ENCODE assay signal across 12 cellular contexts in the genomic region with DNA sequence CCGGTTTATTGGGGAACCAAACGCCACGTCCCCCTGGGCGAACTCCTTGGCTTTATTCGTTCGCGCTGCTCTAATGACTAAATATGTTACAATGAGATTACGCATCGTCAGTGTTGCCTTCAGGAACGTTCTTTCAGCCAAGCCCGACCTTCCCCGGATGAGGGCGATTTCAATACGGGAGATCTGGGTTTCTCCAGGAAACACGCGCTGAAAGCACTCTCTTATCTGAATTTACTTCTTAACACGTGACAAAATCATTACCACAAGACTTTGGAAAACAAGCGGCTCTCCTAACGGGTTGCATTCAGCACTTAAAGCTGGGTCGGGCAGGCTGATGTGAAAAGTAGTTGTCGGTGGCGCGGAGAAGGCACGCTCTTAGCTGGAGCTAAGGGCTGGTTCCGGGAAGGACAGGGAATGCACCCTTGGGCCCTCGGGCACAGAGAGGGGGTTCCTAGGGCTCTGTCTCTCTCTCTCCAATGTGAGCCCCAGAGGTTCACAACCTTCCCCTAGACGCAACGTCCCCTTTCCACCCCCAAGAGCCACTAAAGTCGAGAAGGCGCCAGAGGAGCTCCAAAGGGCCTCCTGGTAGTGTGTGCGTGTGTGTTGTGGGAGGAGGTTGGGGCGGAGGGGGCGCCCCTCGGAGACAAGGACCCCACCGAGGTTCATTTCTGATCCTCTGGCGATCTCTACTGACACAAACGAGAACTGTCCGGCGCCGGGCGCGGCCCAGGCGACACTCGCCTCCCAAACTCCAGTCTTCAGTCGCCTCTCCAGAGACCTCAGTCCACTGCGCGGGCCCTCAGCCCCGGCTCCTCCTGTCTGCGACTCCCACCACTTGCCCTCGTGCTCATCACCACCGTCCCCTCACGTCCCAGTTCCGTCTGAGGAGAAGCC. TPM values are rescaled to one million over a fixed set of nuclear protein-coding genes. Genes with fewer than 3 reads are reported as not detected.
A peak's percentile ranks its signal among the peaks of the same experiment; 100 is the strongest.
DNase-seq lines count a peak whose midpoint lies in the region; ATAC-seq and TF ChIP-seq lines count a peak whose summit lies in the region.
"Had no signal": no experiment of that assay in that cellular context is flagged by ENCODE, and none has a peak within 500 bp of the region (broad histone marks: within the 10 kb centered on the region; RNA-seq: fewer than 3 reads in every experiment).

No MANE protein-coding gene starts in this region.

- CTCF ChIA-PET in activated naive CD4-positive, alpha-beta T cell treated with anti-CD3 and anti-CD28 coated beads for 36 hours (lab: Charles Lee): interaction anchor here (1.2 to 1.9 kb wide), 2 partner anchors 11 to 47 kb away, joined by 3 to 4 read pairs; no protein-coding TSS in a partner anchor

- no peak overlapping the region for H3K4me3 Mint-ChIP-seq in IgD-negative memory B cell
- H3K4me3 Mint-ChIP-seq in central memory CD8-positive, alpha-beta T cell: peak overlapping the region; percentile 32
- peak overlapping the region; percentile 45 for H3K4me3 Mint-ChIP-seq in nephron progenitor cell
- no peak overlapping the region for H3K4me3 Mint-ChIP-seq in activated naive CD4-positive, alpha-beta T cell treated with anti-CD3 and anti-CD28 coated beads for 36 hours

- H3K27me3 Mint-ChIP-seq in IgD-negative memory B cell (peaks cover 75% of the 10 kb centered on the region), nephron progenitor cell (ENCODE audit: low read depth, poor library complexity) (peaks cover 98% of the 10 kb centered on the region)
- peaks cover 92% of the 10 kb centered on the region for H3K27me3 Mint-ChIP-seq in central memory CD8-positive, alpha-beta T cell
- peaks cover 88% of the 10 kb centered on the region for H3K27me3 Mint-ChIP-seq in activated naive CD4-positive, alpha-beta T cell treated with anti-CD3 and anti-CD28 coated beads for 36 hours (ENCODE audit: low read depth)

- no peak overlapping the region for H3K27ac ChIP-seq in sigmoid colon

- TF ChIP-seq EP300 in sigmoid colon (IDR thresholded peaks at IDR 0.05): no peak

- H3K27ac Mint-ChIP-seq in IgD-negative memory B cell (peak overlapping the region in 2 of 3 donors; percentile 60 to 89), nephron progenitor cell (no peak overlapping the region)
- no peak overlapping the region for H3K27ac Mint-ChIP-seq in central memory CD8-positive, alpha-beta T cell (ENCODE audit: low read depth)
- no peak overlapping the region for H3K27ac Mint-ChIP-seq in activated naive CD4-positive, alpha-beta T cell treated with anti-CD3 and anti-CD28 coated beads for 36 hours

- TF ChIP-seq CTCF in nephron progenitor cell (IDR thresholded peaks at IDR 0.05) (no peak), sigmoid colon (IDR thresholded peaks at IDR 0.05) (no peak)

- peaks cover 0 to 2% (median 0%) of the 10 kb centered on the region in 3 donors for H3K9me3 Mint-ChIP-seq in IgD-negative memory B cell
- no peaks in the 10 kb centered on the region for H3K9me3 Mint-ChIP-seq in central memory CD8-positive, alpha-beta T cell
- H3K9me3 Mint-ChIP-seq in nephron progenitor cell: no peaks in the 10 kb centered on the region
- H3K9me3 Mint-ChIP-seq in activated naive CD4-positive, alpha-beta T cell treated with anti-CD3 and anti-CD28 coated beads for 36 hours: no peaks in the 10 kb centered on the region

- H3K27me3 ChIP-seq in sigmoid colon: peaks cover 61 to 97% (median 88%) of the 10 kb centered on the region in 3 donors

- no peaks in the 10 kb centered on the region for H3K9me3 ChIP-seq in sigmoid colon

- intact Hi-C loops in sigmoid colon (cut with DNase I): no loop called here
- intact Hi-C loops in activated naive CD4-positive, alpha-beta T cell treated with anti-CD3 and anti-CD28 coated beads for 36 hours (cut with micrococcal nuclease): loop anchor here (1.0 to 2.0 kb wide), 2 partner anchors 9 to 14 kb away; no protein-coding TSS in a partner anchor

- DNase-seq in NCI-H1417 (lab: John Stamatoyannopoulos, UW) (peak in 2 of 3 experiments; percentile 76), NCI-H1417 treated with DMSO at 0.1 percent for 48 hours (lab: John Stamatoyannopoulos, UW) (no peak), nephron progenitor cell (no peak), sigmoid colon (no peak), HCEC 1CT (no peak)
- DNase-seq in central memory CD8-positive, alpha-beta T cell (ENCODE audit: low spot score in 2 of 2): no peak
- DNase-seq in activated naive CD4-positive, alpha-beta T cell treated with anti-CD3 and anti-CD28 coated beads for 36 hours: no peak
- DNase-seq: 8988T, NCI-H2029 treated with DMSO at 0.1 percent for 48 hours had no signal

- no peak for ATAC-seq in central memory CD8-positive, alpha-beta T cell (replicated peaks; ENCODE audit: extremely low read depth, poor library complexity, severe bottlenecking)

- H3K4me1 Mint-ChIP-seq in IgD-negative memory B cell (peaks cover 0 to 3% (median 0%) of the 10 kb centered on the region in 3 donors), nephron progenitor cell (peaks cover 31% of the 10 kb centered on the region)
- H3K4me1 Mint-ChIP-seq in central memory CD8-positive, alpha-beta T cell: peaks cover 24% of the 10 kb centered on the region
- peaks cover 48% of the 10 kb centered on the region for H3K4me1 Mint-ChIP-seq in activated naive CD4-positive, alpha-beta T cell treated with anti-CD3 and anti-CD28 coated beads for 36 hours (ENCODE audit: low read depth)

- H3K4me1 ChIP-seq in sigmoid colon: peaks cover 0 to 24% (median 19%) of the 10 kb centered on the region in 4 donors

- WGBS in sigmoid colon, 2 donors: 5 to 11% methylated on average over 53 of the region's 53 CpGs

- no peak overlapping the region for H3K4me3 ChIP-seq in sigmoid colon

- TF ChIP-seq POLR2A in sigmoid colon (IDR thresholded peaks at IDR 0.05): no peak

- no peaks in the 10 kb centered on the region for H3K36me3 Mint-ChIP-seq in IgD-negative memory B cell
- H3K36me3 Mint-ChIP-seq in central memory CD8-positive, alpha-beta T cell (ENCODE audit: insufficient read depth): peaks cover 14% of the 10 kb centered on the region
- no peaks in the 10 kb centered on the region for H3K36me3 Mint-ChIP-seq in nephron progenitor cell (ENCODE audit: low read depth)
- no peaks in the 10 kb centered on the region for H3K36me3 Mint-ChIP-seq in activated naive CD4-positive, alpha-beta T cell treated with anti-CD3 and anti-CD28 coated beads for 36 hours (ENCODE audit: low read depth)

- no peaks in the 10 kb centered on the region for H3K36me3 ChIP-seq in sigmoid colon

RNA-seq across cellular contexts. Expression of gene NKX2-2, which starts 7.1 kb away (rescaled TPM):
- polyA plus RNA-seq in IgD-negative memory B cell (not detected), sigmoid colon (under 1 TPM; 0.23 to 0.60 (median 0.46) TPM)
- total RNA-seq in sigmoid colon: not detected
- total RNA-seq in activated naive CD4-positive, alpha-beta T cell treated with anti-CD3 and anti-CD28 coated beads for 36 hours: not detected
- total RNA-seq: epithelial cell of proximal tubule, omental fat pad had no signal

Comparison
In these comparisons a context has a peak if more than half of its experiments do, and no peak if none do; other contexts are left out.
1. DNase-seq: peak in NCI-H1417 (2 of 3); none in NCI-H1417 treated with DMSO at 0.1 percent for 48 hours (single experiment), central memory CD8-positive, alpha-beta T cell (0 of 2), nephron progenitor cell (single experiment), sigmoid colon (single experiment), HCEC 1CT (single experiment) and activated naive CD4-positive, alpha-beta T cell treated with anti-CD3 and anti-CD28 coated beads for 36 hours (single experiment).
2. H3K27ac Mint-ChIP-seq: peak in IgD-negative memory B cell (2 of 3); none in central memory CD8-positive, alpha-beta T cell (single experiment), nephron progenitor cell (single experiment) and activated naive CD4-positive, alpha-beta T cell treated with anti-CD3 and anti-CD28 coated beads for 36 hours (single experiment).
3. H3K4me3 Mint-ChIP-seq: peak in central memory CD8-positive, alpha-beta T cell (single experiment) and nephron progenitor cell (single experiment); none in IgD-negative memory B cell (0 of 4) and activated naive CD4-positive, alpha-beta T cell treated with anti-CD3 and anti-CD28 coated beads for 36 hours (single experiment).